Comparison of ENCODE assay signal across 1 cellular context in the genomic region with DNA sequence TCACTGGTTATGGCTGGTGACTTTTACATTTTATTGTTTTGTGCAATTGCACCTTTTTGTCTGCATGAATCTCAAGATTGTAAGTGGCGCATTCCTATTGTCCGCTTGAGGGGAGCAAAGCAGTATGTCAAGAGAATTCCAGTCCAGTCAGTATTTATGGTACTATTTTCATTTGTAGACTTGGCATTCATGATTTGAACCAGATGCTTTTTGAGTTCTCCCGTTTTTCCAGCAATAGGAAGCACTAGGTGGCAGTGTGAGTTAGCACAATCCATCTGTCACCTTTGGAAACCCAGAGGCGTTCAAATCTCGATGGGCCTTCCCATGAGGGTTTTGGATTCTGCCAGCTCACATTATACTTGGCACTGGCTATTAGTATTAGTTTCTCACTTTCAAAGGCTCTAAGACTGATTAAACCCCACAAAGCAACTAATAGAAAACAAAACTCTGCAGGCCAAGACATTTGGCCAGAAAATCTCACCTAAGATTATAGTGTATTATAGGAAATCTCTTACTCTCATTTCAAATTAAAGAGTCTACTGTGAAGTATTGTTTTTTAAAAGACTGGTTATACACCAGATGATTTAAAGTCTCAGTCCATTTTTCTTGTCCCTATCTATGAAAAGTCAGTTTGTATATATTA.
TF ChIP-seq lines count a peak whose summit lies in the region.

No MANE protein-coding gene starts in this region.

TF ChIP-seq in HEK293, 187 proteins besides CTCF, POLR2A, EP300 and RAD21 (continued from another document and continues in another):
- TF ChIP-seq ZNF704 (tag by site-specific recombination; IDR thresholded peaks at IDR 0.05) (no peak), PRDM10 (tag by site-specific recombination; IDR thresholded peaks at IDR 0.05) (peak; percentile 80), IKZF3 (tag by site-specific recombination; IDR thresholded peaks at IDR 0.05) (peak; percentile 53; the same call in 1 of the 2 replicates), GLIS2 (tag by site-specific recombination; IDR thresholded peaks at IDR 0.05) (no peak), ZFP41 (tag by site-specific recombination; IDR thresholded peaks at IDR 0.05; ENCODE audit: borderline replicate concordance) (no peak), ZBTB17 (tag by site-specific recombination; IDR thresholded peaks at IDR 0.05) (peak; percentile 45; the same call in 1 of the 2 replicates), ZNF629 (tag by site-specific recombination; IDR thresholded peaks at IDR 0.05) (no peak), ZNF747 (tag by site-specific recombination; IDR thresholded peaks at IDR 0.05) (no peak), ZBTB1 (tag by site-specific recombination; IDR thresholded peaks at IDR 0.05) (no peak), ZNF660 (tag by site-specific recombination; IDR thresholded peaks at IDR 0.05) (0 out of 2 replicates have a peak, but pooled peaks have one; percentile 23), ZBTB8A (tag by site-specific recombination; IDR thresholded peaks at IDR 0.05) (0 out of 2 replicates have a peak, but pooled peaks have one; percentile 22), ZBTB10 (tag by site-specific recombination; IDR thresholded peaks at IDR 0.05) (no peak), ZNF677 (tag by site-specific recombination; IDR thresholded peaks at IDR 0.05) (no peak), ZNF223 (tag by site-specific recombination; IDR thresholded peaks at IDR 0.05) (no peak), ZNF423 (tag by site-specific recombination; IDR thresholded peaks at IDR 0.05) (no peak), KLF9 (tag by site-specific recombination; IDR thresholded peaks at IDR 0.05; ENCODE audit: low read depth) (no peak), ZSCAN23 (tag by site-specific recombination; IDR thresholded peaks at IDR 0.05) (no peak), PRDM1 (tag by site-specific recombination; IDR thresholded peaks at IDR 0.05) (no peak), KLF16 (tag by site-specific recombination; IDR thresholded peaks at IDR 0.05) (no peak), ZNF324 (tag by site-specific recombination; IDR thresholded peaks at IDR 0.05) (no peak), ZBTB7A (tag by site-specific recombination; IDR thresholded peaks at IDR 0.05; ENCODE audit: low read depth) (no peak), OVOL3 (tag by site-specific recombination; IDR thresholded peaks at IDR 0.05) (no peak), ZNF174 (tag by site-specific recombination; IDR thresholded peaks at IDR 0.05) (no peak), ZNF654 (tag by site-specific recombination; IDR thresholded peaks at IDR 0.05; ENCODE audit: low read depth) (peak; percentile 86), ZNF830 (tag by site-specific recombination; IDR thresholded peaks at IDR 0.05; ENCODE audit: low read depth) (no peak), ZEB2 (tag by site-specific recombination; IDR thresholded peaks at IDR 0.05) (no peak), ZNF37A (tag by site-specific recombination; IDR thresholded peaks at IDR 0.05) (no peak), SCRT1 (tag by site-specific recombination; IDR thresholded peaks at IDR 0.05; ENCODE audit: borderline replicate concordance) (no peak), ZNF140 (tag by site-specific recombination; IDR thresholded peaks at IDR 0.05) (no peak), ZNF146 (tag by site-specific recombination; IDR thresholded peaks at IDR 0.05) (no peak)
- TF ChIP-seq, protein P1, sequence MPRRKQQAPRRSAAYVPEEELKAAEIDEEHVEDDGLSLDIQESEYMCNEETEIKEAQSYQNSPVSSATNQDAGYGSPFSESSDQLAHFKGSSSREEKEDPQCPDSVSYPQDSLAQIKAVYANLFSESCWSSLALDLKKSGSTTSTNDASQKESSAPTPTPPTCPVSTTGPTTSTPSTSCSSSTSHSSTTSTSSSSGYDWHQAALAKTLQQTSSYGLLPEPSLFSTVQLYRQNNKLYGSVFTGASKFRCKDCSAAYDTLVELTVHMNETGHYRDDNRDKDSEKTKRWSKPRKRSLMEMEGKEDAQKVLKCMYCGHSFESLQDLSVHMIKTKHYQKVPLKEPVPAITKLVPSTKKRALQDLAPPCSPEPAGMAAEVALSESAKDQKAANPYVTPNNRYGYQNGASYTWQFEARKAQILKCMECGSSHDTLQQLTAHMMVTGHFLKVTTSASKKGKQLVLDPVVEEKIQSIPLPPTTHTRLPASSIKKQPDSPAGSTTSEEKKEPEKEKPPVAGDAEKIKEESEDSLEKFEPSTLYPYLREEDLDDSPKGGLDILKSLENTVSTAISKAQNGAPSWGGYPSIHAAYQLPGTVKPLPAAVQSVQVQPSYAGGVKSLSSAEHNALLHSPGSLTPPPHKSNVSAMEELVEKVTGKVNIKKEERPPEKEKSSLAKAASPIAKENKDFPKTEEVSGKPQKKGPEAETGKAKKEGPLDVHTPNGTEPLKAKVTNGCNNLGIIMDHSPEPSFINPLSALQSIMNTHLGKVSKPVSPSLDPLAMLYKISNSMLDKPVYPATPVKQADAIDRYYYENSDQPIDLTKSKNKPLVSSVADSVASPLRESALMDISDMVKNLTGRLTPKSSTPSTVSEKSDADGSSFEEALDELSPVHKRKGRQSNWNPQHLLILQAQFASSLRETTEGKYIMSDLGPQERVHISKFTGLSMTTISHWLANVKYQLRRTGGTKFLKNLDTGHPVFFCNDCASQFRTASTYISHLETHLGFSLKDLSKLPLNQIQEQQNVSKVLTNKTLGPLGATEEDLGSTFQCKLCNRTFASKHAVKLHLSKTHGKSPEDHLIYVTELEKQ (tag by site-specific recombination; IDR thresholded peaks at IDR 0.05; ENCODE audit: borderline replicate concordance): no peak
- TF ChIP-seq, protein P2, sequence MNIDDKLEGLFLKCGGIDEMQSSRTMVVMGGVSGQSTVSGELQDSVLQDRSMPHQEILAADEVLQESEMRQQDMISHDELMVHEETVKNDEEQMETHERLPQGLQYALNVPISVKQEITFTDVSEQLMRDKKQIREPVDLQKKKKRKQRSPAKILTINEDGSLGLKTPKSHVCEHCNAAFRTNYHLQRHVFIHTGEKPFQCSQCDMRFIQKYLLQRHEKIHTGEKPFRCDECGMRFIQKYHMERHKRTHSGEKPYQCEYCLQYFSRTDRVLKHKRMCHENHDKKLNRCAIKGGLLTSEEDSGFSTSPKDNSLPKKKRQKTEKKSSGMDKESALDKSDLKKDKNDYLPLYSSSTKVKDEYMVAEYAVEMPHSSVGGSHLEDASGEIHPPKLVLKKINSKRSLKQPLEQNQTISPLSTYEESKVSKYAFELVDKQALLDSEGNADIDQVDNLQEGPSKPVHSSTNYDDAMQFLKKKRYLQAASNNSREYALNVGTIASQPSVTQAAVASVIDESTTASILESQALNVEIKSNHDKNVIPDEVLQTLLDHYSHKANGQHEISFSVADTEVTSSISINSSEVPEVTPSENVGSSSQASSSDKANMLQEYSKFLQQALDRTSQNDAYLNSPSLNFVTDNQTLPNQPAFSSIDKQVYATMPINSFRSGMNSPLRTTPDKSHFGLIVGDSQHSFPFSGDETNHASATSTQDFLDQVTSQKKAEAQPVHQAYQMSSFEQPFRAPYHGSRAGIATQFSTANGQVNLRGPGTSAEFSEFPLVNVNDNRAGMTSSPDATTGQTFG (tag by site-specific recombination; IDR thresholded peaks at IDR 0.05; ENCODE audit: borderline replicate concordance): no peak
- TF ChIP-seq, protein P3, sequence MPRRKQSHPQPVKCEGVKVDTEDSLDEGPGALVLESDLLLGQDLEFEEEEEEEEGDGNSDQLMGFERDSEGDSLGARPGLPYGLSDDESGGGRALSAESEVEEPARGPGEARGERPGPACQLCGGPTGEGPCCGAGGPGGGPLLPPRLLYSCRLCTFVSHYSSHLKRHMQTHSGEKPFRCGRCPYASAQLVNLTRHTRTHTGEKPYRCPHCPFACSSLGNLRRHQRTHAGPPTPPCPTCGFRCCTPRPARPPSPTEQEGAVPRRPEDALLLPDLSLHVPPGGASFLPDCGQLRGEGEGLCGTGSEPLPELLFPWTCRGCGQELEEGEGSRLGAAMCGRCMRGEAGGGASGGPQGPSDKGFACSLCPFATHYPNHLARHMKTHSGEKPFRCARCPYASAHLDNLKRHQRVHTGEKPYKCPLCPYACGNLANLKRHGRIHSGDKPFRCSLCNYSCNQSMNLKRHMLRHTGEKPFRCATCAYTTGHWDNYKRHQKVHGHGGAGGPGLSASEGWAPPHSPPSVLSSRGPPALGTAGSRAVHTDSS (tag by site-specific recombination; IDR thresholded peaks at IDR 0.05): no peak
- TF ChIP-seq, protein P4, sequence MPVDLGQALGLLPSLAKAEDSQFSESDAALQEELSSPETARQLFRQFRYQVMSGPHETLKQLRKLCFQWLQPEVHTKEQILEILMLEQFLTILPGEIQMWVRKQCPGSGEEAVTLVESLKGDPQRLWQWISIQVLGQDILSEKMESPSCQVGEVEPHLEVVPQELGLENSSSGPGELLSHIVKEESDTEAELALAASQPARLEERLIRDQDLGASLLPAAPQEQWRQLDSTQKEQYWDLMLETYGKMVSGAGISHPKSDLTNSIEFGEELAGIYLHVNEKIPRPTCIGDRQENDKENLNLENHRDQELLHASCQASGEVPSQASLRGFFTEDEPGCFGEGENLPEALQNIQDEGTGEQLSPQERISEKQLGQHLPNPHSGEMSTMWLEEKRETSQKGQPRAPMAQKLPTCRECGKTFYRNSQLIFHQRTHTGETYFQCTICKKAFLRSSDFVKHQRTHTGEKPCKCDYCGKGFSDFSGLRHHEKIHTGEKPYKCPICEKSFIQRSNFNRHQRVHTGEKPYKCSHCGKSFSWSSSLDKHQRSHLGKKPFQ (tag by site-specific recombination; IDR thresholded peaks at IDR 0.05): peak; percentile 75; the same call in 1 of the 2 replicates
- TF ChIP-seq, protein P5, sequence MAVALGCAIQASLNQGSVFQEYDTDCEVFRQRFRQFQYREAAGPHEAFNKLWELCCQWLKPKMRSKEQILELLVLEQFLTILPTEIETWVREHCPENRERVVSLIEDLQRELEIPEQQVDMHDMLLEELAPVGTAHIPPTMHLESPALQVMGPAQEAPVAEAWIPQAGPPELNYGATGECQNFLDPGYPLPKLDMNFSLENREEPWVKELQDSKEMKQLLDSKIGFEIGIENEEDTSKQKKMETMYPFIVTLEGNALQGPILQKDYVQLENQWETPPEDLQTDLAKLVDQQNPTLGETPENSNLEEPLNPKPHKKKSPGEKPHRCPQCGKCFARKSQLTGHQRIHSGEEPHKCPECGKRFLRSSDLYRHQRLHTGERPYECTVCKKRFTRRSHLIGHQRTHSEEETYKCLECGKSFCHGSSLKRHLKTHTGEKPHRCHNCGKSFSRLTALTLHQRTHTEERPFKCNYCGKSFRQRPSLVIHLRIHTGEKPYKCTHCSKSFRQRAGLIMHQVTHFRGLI (tag by site-specific recombination; IDR thresholded peaks at IDR 0.05): no peak
- TF ChIP-seq, protein P6, sequence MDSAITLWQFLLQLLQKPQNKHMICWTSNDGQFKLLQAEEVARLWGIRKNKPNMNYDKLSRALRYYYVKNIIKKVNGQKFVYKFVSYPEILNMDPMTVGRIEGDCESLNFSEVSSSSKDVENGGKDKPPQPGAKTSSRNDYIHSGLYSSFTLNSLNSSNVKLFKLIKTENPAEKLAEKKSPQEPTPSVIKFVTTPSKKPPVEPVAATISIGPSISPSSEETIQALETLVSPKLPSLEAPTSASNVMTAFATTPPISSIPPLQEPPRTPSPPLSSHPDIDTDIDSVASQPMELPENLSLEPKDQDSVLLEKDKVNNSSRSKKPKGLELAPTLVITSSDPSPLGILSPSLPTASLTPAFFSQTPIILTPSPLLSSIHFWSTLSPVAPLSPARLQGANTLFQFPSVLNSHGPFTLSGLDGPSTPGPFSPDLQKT (IDR thresholded peaks at IDR 0.05; ENCODE audit: borderline replicate concordance, low read depth, low read length): no peak
